20 cellular contexts compared by ENCODE assay signal in genomic region chr2:178629463-178629862, GRCh38.
"Had no signal": no experiment of that assay in that cellular context is flagged by ENCODE, and none has a peak within 500 bp of the region (broad histone marks: within the 10 kb centered on the region; RNA-seq: fewer than 3 reads in every experiment).

No MANE protein-coding gene starts in this region.

- H3K9me3 Mint-ChIP-seq: natural killer cell treated with Interleukin-12 subunit alpha and Interleukin-12 subunit beta and Interleukin-15 and Interleukin-18, amount 100 ng/mL, for 72 hours; stimulated activated effector memory CD8-positive, alpha-beta T cell treated with anti-CD3 and anti-CD28 coated beads, Interleukin-12 subunit alpha, Interleukin-12 subunit beta, amount 100 ng/mL, for 72 hours; type B pancreatic cell had no signal

- H3K36me3 Mint-ChIP-seq: natural killer cell treated with Interleukin-12 subunit alpha and Interleukin-12 subunit beta and Interleukin-15 and Interleukin-18, amount 100 ng/mL, for 72 hours; stimulated activated effector memory CD8-positive, alpha-beta T cell treated with anti-CD3 and anti-CD28 coated beads, Interleukin-12 subunit alpha, Interleukin-12 subunit beta, amount 100 ng/mL, for 72 hours; type B pancreatic cell had no signal

- DNase-seq: cerebellar nuclear complex; dermis blood vessel endothelial cell; esophagus squamous epithelium; foreskin fibroblast; hypothalamus; mesenchymal stem cell; midbrain; occipital lobe; stimulated activated CD4-positive, alpha-beta T cell treated with anti-CD3 and anti-CD28 coated beads, Interleukin-4, amount 100 ng/mL, for 1 hour; stimulated activated CD8-positive, alpha-beta memory T cell treated with anti-CD3 and anti-CD28 coated beads, Interleukin-4, amount 100 ng/mL, for 48 hours; stimulated activated naive CD8-positive, alpha-beta T cell treated with anti-CD3 and anti-CD28 coated beads, Interleukin-15, Interleukin-2, amounts not matched to agents 100 U/mL and 50 U/mL, for 24 hours; thyroid gland; uterus had no signal

- H3K79me2 ChIP-seq: parathyroid adenoma had no signal

- H3K27me3 ChIP-seq: esophagus squamous epithelium, left lung, suprapubic skin, thyroid gland, uterus had no signal

- H3K4me1 Mint-ChIP-seq: stimulated activated effector memory CD8-positive, alpha-beta T cell treated with anti-CD3 and anti-CD28 coated beads, Interleukin-12 subunit alpha, Interleukin-12 subunit beta, amount 100 ng/mL, for 72 hours had no signal

- H3K27ac ChIP-seq: esophagus squamous epithelium, left lung, parathyroid adenoma, suprapubic skin, thyroid gland, uterus had no signal

- H3K27ac Mint-ChIP-seq: natural killer cell treated with Interleukin-12 subunit alpha and Interleukin-12 subunit beta and Interleukin-15 and Interleukin-18, amount 100 ng/mL, for 72 hours; stimulated activated effector memory CD8-positive, alpha-beta T cell treated with anti-CD3 and anti-CD28 coated beads, Interleukin-12 subunit alpha, Interleukin-12 subunit beta, amount 100 ng/mL, for 72 hours; type B pancreatic cell had no signal

- H3K4me3 ChIP-seq: esophagus squamous epithelium, left lung, lung, suprapubic skin, thyroid gland, uterus had no signal

- H2AFZ ChIP-seq: parathyroid adenoma had no signal

- ATAC-seq: natural killer cell treated with Interleukin-12 subunit alpha and Interleukin-12 subunit beta and Interleukin-15 and Interleukin-18, amount 100 ng/mL, for 72 hours; stimulated activated effector memory CD8-positive, alpha-beta T cell treated with anti-CD3 and anti-CD28 coated beads, Interleukin-12 subunit alpha, Interleukin-12 subunit beta, amount 100 ng/mL, for 72 hours; stimulated activated naive CD8-positive, alpha-beta T cell treated with anti-CD3 and anti-CD28 coated beads, Interleukin-15, Interleukin-2, amounts not matched to agents 100 U/mL and 50 U/mL, for 24 hours had no signal

- H3K36me3 ChIP-seq: esophagus squamous epithelium, suprapubic skin, thyroid gland, uterus had no signal

- H3K4me3 Mint-ChIP-seq: natural killer cell treated with Interleukin-12 subunit alpha and Interleukin-12 subunit beta and Interleukin-15 and Interleukin-18, amount 100 ng/mL, for 72 hours; stimulated activated effector memory CD8-positive, alpha-beta T cell treated with anti-CD3 and anti-CD28 coated beads, Interleukin-12 subunit alpha, Interleukin-12 subunit beta, amount 100 ng/mL, for 72 hours; type B pancreatic cell had no signal

- H3K9me3 ChIP-seq: esophagus squamous epithelium, left lung, suprapubic skin, thyroid gland, uterus had no signal

- H3K4me1 ChIP-seq: esophagus squamous epithelium, left lung, parathyroid adenoma, suprapubic skin, uterus had no signal

- H3K27me3 Mint-ChIP-seq: type B pancreatic cell had no signal
